Comparison of ENCODE assay signal across 8 cellular contexts in the genomic region with DNA sequence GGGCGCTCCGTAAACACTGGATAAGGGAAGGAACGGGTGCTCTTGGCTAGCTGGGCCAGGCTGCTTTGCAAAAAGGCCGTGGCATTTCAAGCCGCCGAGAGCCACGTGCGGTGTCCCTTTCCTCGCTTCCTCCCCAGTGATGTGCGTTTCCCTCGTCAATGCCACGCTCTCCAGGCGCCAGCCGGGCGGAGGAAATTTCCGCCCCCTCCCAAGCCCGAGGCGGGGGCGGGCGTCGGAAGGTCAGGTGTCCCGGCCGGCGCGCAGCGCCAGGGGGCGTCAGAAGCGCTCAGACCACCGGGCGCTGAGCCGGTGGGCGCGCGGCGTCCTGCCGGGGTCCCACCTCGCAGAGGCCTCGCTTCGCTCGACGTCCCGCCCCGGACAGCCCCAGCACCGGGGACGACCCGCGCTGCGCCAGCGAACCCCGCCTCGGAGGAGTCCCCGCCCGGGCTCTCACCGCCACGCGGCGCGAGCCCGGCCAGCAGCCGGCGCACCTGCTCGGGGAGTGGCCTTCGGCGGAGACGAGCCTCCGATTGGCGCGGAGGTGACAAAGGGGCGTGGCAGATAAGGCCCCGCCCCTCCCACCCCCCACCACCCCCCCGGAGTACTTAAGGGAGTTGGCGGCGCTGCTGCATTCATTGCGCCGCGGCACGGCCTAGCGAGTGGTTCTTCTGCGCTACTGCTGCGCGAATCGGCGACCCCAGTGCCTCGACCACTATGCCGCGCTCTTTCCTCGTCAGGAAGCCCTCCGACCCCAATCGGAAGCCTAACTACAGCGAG.
DNase-seq lines count a peak whose midpoint lies in the region; ATAC-seq lines count a peak whose summit lies in the region.

A gene (plus strand): TSS at position 635 of the 777 bp plus-strand sequence. CDS start 80 bp downstream, at position 715.

- peak; percentile 76 for ATAC-seq in GM18867 (IDR thresholded peaks at IDR 0.05; ENCODE audit: unreplicated experiment)
- peak; percentile 83 for ATAC-seq in HG03135 (IDR thresholded peaks at IDR 0.05; ENCODE audit: unreplicated experiment)
- peak; percentile 93 to 95 for ATAC-seq in activated CD4-positive, CD25-positive, alpha-beta regulatory T cell treated with anti-CD3 and anti-CD28 coated beads, Interleukin-2, amount 50 U/mL, for 24 hours

- DNase-seq in ACHN, result peak; percentile 81
- DNase-seq in NCI-H2227 treated with DMSO at 0.1 percent for 48 hours (lab: John Stamatoyannopoulos, UW), result peak; percentile 86
- DNase-seq in cerebellar cortex (ENCODE audit: low spot score), result peak; percentile 74
- DNase-seq in kidney glomerular epithelial cell (lab: John Stamatoyannopoulos, UW), result peak; percentile 86
- peak; percentile 78 for DNase-seq in stimulated activated CD4-positive, alpha-beta T cell treated with anti-CD3 and anti-CD28 coated beads, Interleukin-15, amount 100 ng/mL, for 48 hours (ENCODE audit: low read depth in 2 of 2)

- in situ Hi-C loops in ACHN (cut with HindIII; ENCODE audit: low pct_ligation_motif_present, low pct_unique_long_range_greater_than_20kb, low sequenced_read_pairs), result no loop called here

Comparison
In these comparisons a context has a peak if more than half of its experiments do, and no peak if none do; other contexts are left out.
1. Peak in every context shown above with its lines: DNase-seq and ATAC-seq.